Comparison of ENCODE assay signal across 9 cellular contexts in the genomic region with DNA sequence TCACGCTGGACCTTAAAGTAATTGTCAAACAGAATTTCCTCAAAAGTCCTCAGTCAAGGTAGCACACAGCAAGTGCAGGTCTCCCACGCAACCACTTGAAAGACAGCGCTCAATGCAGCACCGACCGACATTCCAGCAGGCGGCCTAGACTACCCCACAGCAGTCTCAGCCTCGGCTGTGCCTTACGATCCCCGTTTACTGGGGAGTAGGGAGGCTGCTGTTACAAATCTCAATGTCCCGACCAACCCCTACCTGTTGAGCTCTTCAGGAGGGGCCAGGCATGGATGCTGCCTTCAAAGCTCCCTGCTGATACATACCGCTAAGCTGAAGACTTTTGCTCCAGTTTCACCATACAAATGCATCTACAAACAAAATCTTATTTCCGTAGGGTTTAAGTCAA. TPM values are rescaled to one million over a fixed set of nuclear protein-coding genes. Genes with fewer than 3 reads are reported as not detected.
DNase-seq lines count a peak whose midpoint lies in the region; ATAC-seq and TF ChIP-seq lines count a peak whose summit lies in the region.
"Had no signal": no experiment of that assay in that cellular context is flagged by ENCODE, and none has a peak within 500 bp of the region (broad histone marks: within the 10 kb centered on the region; RNA-seq: fewer than 3 reads in every experiment).

No MANE protein-coding gene starts in this region.

- H3K36me3 Mint-ChIP-seq in activated naive CD8-positive, alpha-beta T cell treated with anti-CD3 and anti-CD28 coated beads for 36 hours: peaks cover 36% of the 10 kb centered on the region
- peaks cover 0 to 3% of the 10 kb centered on the region in 2 donors for H3K36me3 Mint-ChIP-seq in naive B cell

- H3K9me3 Mint-ChIP-seq in activated naive CD8-positive, alpha-beta T cell treated with anti-CD3 and anti-CD28 coated beads for 36 hours: no peaks in the 10 kb centered on the region
- no peaks in the 10 kb centered on the region for H3K9me3 Mint-ChIP-seq in naive B cell

- H3F3A ChIP-seq in PC-9 (ENCODE audit: insufficient read depth, low read depth): peaks cover 36% of the 10 kb centered on the region; the same call in 1 of the 2 replicates

- H3K9me3 ChIP-seq in left ventricle myocardium inferior (replicated peaks) (no peaks in the 10 kb centered on the region), upper lobe of right lung (no peaks in the 10 kb centered on the region), PC-9 (ENCODE audit: insufficient read depth, low read depth) (no peaks in the 10 kb centered on the region)
- H3K9me3 ChIP-seq: HAP-1 had no signal

- TF ChIP-seq CTCF in left ventricle myocardium inferior (IDR thresholded peaks at IDR 0.05; ENCODE audit: borderline replicate concordance) (no peak), upper lobe of right lung (IDR thresholded peaks at IDR 0.05) (no peak), PC-9 (conservative IDR thresholded peaks at IDR 0.05) (no peak)

- H3K9me2 ChIP-seq in PC-9 (ENCODE audit: insufficient read depth): no peaks in the 10 kb centered on the region

- H3K27me3 Mint-ChIP-seq in activated naive CD8-positive, alpha-beta T cell treated with anti-CD3 and anti-CD28 coated beads for 36 hours: no peaks in the 10 kb centered on the region
- no peaks in the 10 kb centered on the region for H3K27me3 Mint-ChIP-seq in naive B cell

- DNase-seq in left ventricle myocardium inferior (no peak), Right ventricle myocardium inferior (ENCODE audit: missing footprints) (no peak), naive B cell (no peak), upper lobe of right lung (peak; percentile 57), putamen (ENCODE audit: low spot score) (no peak), PC-9 (no peak)
- DNase-seq in activated naive CD8-positive, alpha-beta T cell treated with anti-CD3 and anti-CD28 coated beads for 36 hours: peak; percentile 65

- POLR2A ChIA-PET in PC-9 (lab: Charles Lee; ENCODE audit: unreplicated experiment): interaction anchor here (0.6 kb wide), 1 partner anchor 15 kb away, joined by 3 read pairs; no protein-coding TSS in a partner anchor

- peak overlapping the region; percentile 4 for H3K27ac Mint-ChIP-seq in activated naive CD8-positive, alpha-beta T cell treated with anti-CD3 and anti-CD28 coated beads for 36 hours
- H3K27ac Mint-ChIP-seq in naive B cell: peak overlapping the region in 5 of 6 donors; percentile 56 to 94 (median 82)

- H3K79me2 ChIP-seq in PC-9 (ENCODE audit: low read depth): peaks cover 84% of the 10 kb centered on the region

- H3K27me3 ChIP-seq in left ventricle myocardium inferior (ENCODE audit: low read depth) (no peaks in the 10 kb centered on the region), upper lobe of right lung (no peaks in the 10 kb centered on the region), PC-9 (ENCODE audit: insufficient read depth, low read depth) (no peaks in the 10 kb centered on the region)

- peaks cover 81% of the 10 kb centered on the region for H3K4me1 Mint-ChIP-seq in activated naive CD8-positive, alpha-beta T cell treated with anti-CD3 and anti-CD28 coated beads for 36 hours
- H3K4me1 Mint-ChIP-seq in naive B cell: peaks cover 68 to 96% (median 88%) of the 10 kb centered on the region in 3 donors

- intact Hi-C loops in left ventricle myocardium inferior (cut with micrococcal nuclease) (no loop called here), Right ventricle myocardium inferior (cut with DNase I) (no loop called here), upper lobe of right lung (cut with DNase I) (no loop called here), PC-9 (cut with micrococcal nuclease; ENCODE audit: unreplicated experiment) (no loop called here)

- ATAC-seq in Right ventricle myocardium inferior: no peak
- no peak for ATAC-seq in naive B cell (ENCODE audit: low read depth in 2 of 2)
- ATAC-seq in upper lobe of right lung: peak; percentile 40
- ATAC-seq in HG03432 (IDR thresholded peaks at IDR 0.05; ENCODE audit: unreplicated experiment): no peak

- no TSS peak for BruUV-seq in PC-9 (replicated peaks; lab: Mats Ljungman, UMichigan)

- H3K4me2 ChIP-seq in PC-9: no peak overlapping the region

- peaks cover 71% of the 10 kb centered on the region for H4K20me1 ChIP-seq in PC-9 (ENCODE audit: insufficient read depth)

- H3K4me3 Mint-ChIP-seq in activated naive CD8-positive, alpha-beta T cell treated with anti-CD3 and anti-CD28 coated beads for 36 hours: peak overlapping the region; percentile 14
- H3K4me3 Mint-ChIP-seq in naive B cell: peak overlapping the region in 7 of 8 donors; percentile 53 to 97 (median 87)

- H2AFZ ChIP-seq in PC-9: no peak overlapping the region

- peak overlapping the region; percentile 92 for H3K27ac ChIP-seq in left ventricle myocardium inferior (replicated peaks)
- no peak overlapping the region for H3K27ac ChIP-seq in upper lobe of right lung
- H3K27ac ChIP-seq in PC-9: no peak overlapping the region

- peaks cover 100% of the 10 kb centered on the region for H3K4me1 ChIP-seq in left ventricle myocardium inferior
- peaks cover 73% of the 10 kb centered on the region for H3K4me1 ChIP-seq in upper lobe of right lung
- H3K4me1 ChIP-seq in PC-9 (replicated peaks; ENCODE audit: insufficient read depth): no peaks in the 10 kb centered on the region

- CTCF ChIA-PET in PC-9 (lab: Charles Lee): interaction anchor here (1.3 kb wide), 1 partner anchor 14 kb away, joined by 3 read pairs; no protein-coding TSS in a partner anchor

- H3K36me3 ChIP-seq in left ventricle myocardium inferior: peaks cover 14% of the 10 kb centered on the region
- H3K36me3 ChIP-seq in upper lobe of right lung: peaks cover 19% of the 10 kb centered on the region
- H3K36me3 ChIP-seq in PC-9 (ENCODE audit: low read depth): peaks cover 8% of the 10 kb centered on the region; the same call in 1 of the 2 replicates

- H3K4me3 ChIP-seq in left ventricle myocardium inferior (no peak overlapping the region), upper lobe of right lung (no peak overlapping the region), PC-9 (no peak overlapping the region)
- H3K4me3 ChIP-seq: HAP-1 had no signal

RNA-seq across cellular contexts. Expression of a gene that starts 21.8 kb away (rescaled TPM):
- total RNA-seq in left ventricle myocardium inferior: 13.3 TPM
- 25.4 TPM for total RNA-seq in Right ventricle myocardium inferior
- 10 to 100 TPM; 27.0 to 28.2 TPM for total RNA-seq in activated naive CD8-positive, alpha-beta T cell treated with anti-CD3 and anti-CD28 coated beads for 36 hours
- 10 to 100 TPM; 43.4 to 60.9 (median 52.2) TPM for polyA plus RNA-seq in naive B cell (ENCODE audit: low read depth in 6 of 6)
- 36.3 TPM for total RNA-seq in upper lobe of right lung
- 51.4 and 53.5 TPM in 2 replicates for total RNA-seq in PC-9 (2021)

RNA-seq across cellular contexts. Expression of a gene that starts 38.8 kb away (rescaled TPM):
- total RNA-seq in left ventricle myocardium inferior (11.2 TPM), Right ventricle myocardium inferior (17.6 TPM), upper lobe of right lung (33.0 TPM), PC-9 (2021) (33.1 and 47.4 TPM in 2 replicates)
- total RNA-seq in activated naive CD8-positive, alpha-beta T cell treated with anti-CD3 and anti-CD28 coated beads for 36 hours: 10 to 100 TPM; 24.2 to 24.8 TPM
- polyA plus RNA-seq in naive B cell (ENCODE audit: low read depth in 6 of 6): 10 to 100 TPM; 33.8 to 91.3 (median 38.4) TPM

Comparison
In these comparisons a context has a peak if more than half of its experiments do, and no peak if none do; other contexts are left out.
1. DNase-seq: peak in activated naive CD8-positive, alpha-beta T cell treated with anti-CD3 and anti-CD28 coated beads for 36 hours (single experiment) and upper lobe of right lung (single experiment); none in left ventricle myocardium inferior (single experiment), Right ventricle myocardium inferior (single experiment), naive B cell (single experiment), putamen (single experiment) and PC-9 (0 of 2).